9 cellular contexts compared by ENCODE assay signal in the genomic region with DNA sequence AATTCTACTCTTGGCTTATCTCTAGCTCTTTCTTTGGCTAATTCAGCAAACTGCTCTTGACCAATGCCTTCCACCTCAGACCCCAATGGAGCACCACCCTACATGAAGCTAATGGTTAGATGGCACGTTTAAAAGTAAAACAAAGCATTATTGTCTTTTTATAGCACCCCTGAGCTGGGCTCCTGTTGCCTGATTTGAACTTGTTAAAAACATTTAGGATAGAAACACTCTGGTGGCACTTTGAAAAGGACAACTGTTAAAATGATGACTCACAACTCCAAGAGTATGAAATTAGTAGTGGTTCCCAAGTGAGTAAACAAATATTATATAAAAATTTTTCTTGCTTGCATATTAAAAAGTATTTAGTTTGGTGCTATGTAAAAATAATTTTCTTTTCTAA.
"Had no signal": no experiment of that assay in that cellular context is flagged by ENCODE, and none has a peak within 500 bp of the region (broad histone marks: within the 10 kb centered on the region; RNA-seq: fewer than 3 reads in every experiment).

No MANE protein-coding gene starts in this region.

- H3K27ac Mint-ChIP-seq: HFFc6, IgD-negative memory B cell had no signal

- DNase-seq: GM23248, GOT3, H7, HFFc6 had no signal

- H3K4me1 Mint-ChIP-seq: IgD-negative memory B cell had no signal

- H3K4me3 Mint-ChIP-seq: HFFc6, IgD-negative memory B cell had no signal

- H3K9ac ChIP-seq: GM23248 had no signal

- H3K36me3 ChIP-seq: HAP-1 had no signal

- H3K4me1 ChIP-seq: HAP-1 had no signal

- ATAC-seq: HCT116, HepG2 had no signal

- H3K9me3 Mint-ChIP-seq: IgD-negative memory B cell had no signal

- H3K9me3 ChIP-seq: HAP-1 had no signal

- H3K36me3 Mint-ChIP-seq: IgD-negative memory B cell had no signal

- H3K4me3 ChIP-seq: GM23248, HAP-1 had no signal

- H2AFZ ChIP-seq: GM23248 had no signal

- H3K27ac ChIP-seq: GM23248, HL-60 had no signal
